In the genomic region with DNA sequence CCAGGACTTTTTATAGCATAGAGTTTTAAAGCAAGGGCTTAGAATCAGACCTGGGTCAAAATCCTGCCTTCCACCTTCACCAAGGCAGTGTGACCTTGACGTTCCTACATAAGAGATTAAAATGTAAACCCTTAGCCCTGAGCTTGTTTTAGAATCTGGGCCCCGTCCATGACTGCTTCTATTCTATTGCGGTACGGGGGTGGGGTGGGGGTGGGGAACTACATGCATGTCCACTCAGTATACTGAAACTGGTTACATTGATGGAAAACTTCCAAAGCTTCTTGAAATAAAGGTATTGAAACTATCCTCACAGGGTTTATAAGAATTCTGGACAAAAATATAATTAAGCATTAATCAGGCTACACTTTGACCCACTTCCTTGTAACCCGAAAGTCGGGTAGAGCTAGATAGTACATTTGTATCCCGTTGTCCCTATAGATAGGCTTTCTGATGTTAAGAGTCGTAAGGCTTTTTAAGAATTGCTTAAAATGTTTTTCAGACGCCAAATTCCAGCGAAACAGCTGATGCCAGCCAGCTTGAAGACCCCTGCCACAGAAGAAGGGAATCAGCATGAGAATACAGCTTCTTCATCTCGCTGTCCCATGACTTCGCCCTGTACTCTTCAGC, we compare ENCODE assay signal across 8 cellular contexts. TPM values are rescaled to one million over a fixed set of nuclear protein-coding genes. Genes with fewer than 3 reads are reported as not detected.
DNase-seq lines count a peak whose midpoint lies in the region; ATAC-seq and TF ChIP-seq lines count a peak whose summit lies in the region.

No MANE protein-coding gene starts in this region.

- peaks cover 32% of the 10 kb centered on the region for H3K4me1 Mint-ChIP-seq in CD14-positive monocyte
- H3K4me1 Mint-ChIP-seq in activated naive CD8-positive, alpha-beta T cell treated with anti-CD3 and anti-CD28 coated beads, Interleukin-2, amount 10 ng/mL, durations not matched to agents 7 days and 5 days: peaks cover 55% of the 10 kb centered on the region

- peak in 1 of 2 donors; percentile 4 for TF ChIP-seq POLR2A in tibial nerve (IDR thresholded peaks at IDR 0.05)

- H3K9me3 Mint-ChIP-seq in CD14-positive monocyte: peaks cover 0 to 3% (median 0%) of the 10 kb centered on the region in 7 donors
- H3K9me3 Mint-ChIP-seq in activated naive CD8-positive, alpha-beta T cell treated with anti-CD3 and anti-CD28 coated beads, Interleukin-2, amount 10 ng/mL, durations not matched to agents 7 days and 5 days: no peaks in the 10 kb centered on the region

- CTCF ChIA-PET in HEK293 (lab: Yijun Ruan, JAX): interaction anchor here (0.6 to 0.8 kb wide), 2 partner anchors 9 to 128 kb away, joined by 3 read pairs; no protein-coding TSS in a partner anchor

- H3K36me3 ChIP-seq in HEK293 (ENCODE audit: control insufficient read depth in 2 of 2, insufficient read depth in 1 of 2, low read length in 2 of 2) (no peaks in the 10 kb centered on the region), kidney epithelial cell (ENCODE audit: control insufficient read depth, insufficient read depth, low read length) (no peaks in the 10 kb centered on the region), tibial nerve (no peaks in the 10 kb centered on the region)

- H3K27me3 ChIP-seq in kidney epithelial cell (ENCODE audit: control insufficient read depth, insufficient read depth, low read length) (no peaks in the 10 kb centered on the region), tibial nerve (no peaks in the 10 kb centered on the region)

- no peak for ATAC-seq in activated naive CD8-positive, alpha-beta T cell treated with anti-CD3 and anti-CD28 coated beads, Interleukin-2, amount 10 ng/mL, durations not matched to agents 7 days and 5 days (ENCODE audit: low read depth)
- ATAC-seq in GM18873 (IDR thresholded peaks at IDR 0.05; ENCODE audit: low FRiP score, unreplicated experiment): no peak
- no peak for ATAC-seq in HG03521 (IDR thresholded peaks at IDR 0.05; ENCODE audit: unreplicated experiment)
- no peak for ATAC-seq in HG02840 (IDR thresholded peaks at IDR 0.05; ENCODE audit: low FRiP score, unreplicated experiment)

- WGBS in tibial nerve, 2 donors: 69 to 73% methylated on average over 12 of the region's 12 CpGs

- POLR2A ChIA-PET in HEK293 (lab: Yijun Ruan, JAX): interaction anchor here (1.3 to 2.6 kb wide), 2 partner anchors 14 to 92 kb away, joined by 3 to 9 read pairs; a partner anchor contains a TSS
- POLR2A ChIA-PET in activated naive CD8-positive, alpha-beta T cell treated with anti-CD3 and anti-CD28 coated beads, Interleukin-2, amount 10 ng/mL, durations not matched to agents 7 days and 5 days (lab: Charles Lee): interaction anchor here (0.7 to 2.0 kb wide), 6 partner anchors 17 to 110 kb away, joined by 3 to 8 read pairs (median 4); a partner anchor contains a TSS

- no peak for TF ChIP-seq EP300 in tibial nerve (IDR thresholded peaks at IDR 0.05)

- H3K27ac ChIP-seq in HEK293 (ENCODE audit: extremely low read depth, low read depth, low read length) (peak overlapping the region; percentile 64), tibial nerve (peak overlapping the region; percentile 47 to 94 (median 86))

- DNase-seq in CD14-positive monocyte (ENCODE audit: low spot score): no peak
- no peak for DNase-seq in activated naive CD8-positive, alpha-beta T cell treated with anti-CD3 and anti-CD28 coated beads, Interleukin-2, amount 10 ng/mL, durations not matched to agents 7 days and 5 days
- no peak for DNase-seq in kidney epithelial cell (ENCODE audit: low read depth)
- no peak for DNase-seq in tibial nerve (ENCODE audit: low spot score in 2 of 2)

- H3K9me3 ChIP-seq in HEK293 (ENCODE audit: control insufficient read depth, insufficient read depth, low read depth, low read length): no peaks in the 10 kb centered on the region
- H3K9me3 ChIP-seq in tibial nerve: no peaks in the 10 kb centered on the region

- H3K4me1 ChIP-seq in HEK293 (ENCODE audit: control insufficient read depth, insufficient read depth, low read length) (0 out of 2 replicates have a peak, but pooled peaks cover 2% of the 10 kb centered on the region), tibial nerve (peaks cover 0 to 20% (median 5%) of the 10 kb centered on the region in 4 donors)

- intact Hi-C loops in CD14-positive monocyte (cut with micrococcal nuclease): loop anchor here (5.0 to 10.0 kb wide), 2 partner anchors 35 to 197 kb away; no protein-coding TSS in a partner anchor

- H3K4me3 Mint-ChIP-seq in CD14-positive monocyte: peak overlapping the region; percentile 94 to 97
- peak overlapping the region; percentile 100 for H3K4me3 Mint-ChIP-seq in activated naive CD8-positive, alpha-beta T cell treated with anti-CD3 and anti-CD28 coated beads, Interleukin-2, amount 10 ng/mL, durations not matched to agents 7 days and 5 days

- H3K4me3 ChIP-seq in HEK293 (ENCODE audit: low read depth, low read length) (peak overlapping the region; percentile 59), kidney epithelial cell (ENCODE audit: low read depth, low read length) (peak overlapping the region; percentile 48), tibial nerve (peak overlapping the region; percentile 57 to 93 (median 70))

- H3K27ac Mint-ChIP-seq in CD14-positive monocyte: peak overlapping the region; percentile 89 to 97 (median 93)
- peak overlapping the region; percentile 89 for H3K27ac Mint-ChIP-seq in activated naive CD8-positive, alpha-beta T cell treated with anti-CD3 and anti-CD28 coated beads, Interleukin-2, amount 10 ng/mL, durations not matched to agents 7 days and 5 days

- peaks cover 3 to 5% of the 10 kb centered on the region in 2 donors for H3K36me3 Mint-ChIP-seq in CD14-positive monocyte
- H3K36me3 Mint-ChIP-seq in activated naive CD8-positive, alpha-beta T cell treated with anti-CD3 and anti-CD28 coated beads, Interleukin-2, amount 10 ng/mL, durations not matched to agents 7 days and 5 days: peaks cover 3% of the 10 kb centered on the region

- TF ChIP-seq CTCF in CD14-positive monocyte (IDR thresholded peaks at IDR 0.05) (no peak), HEK293 (tag by site-specific recombination; IDR thresholded peaks at IDR 0.05) (no peak), kidney epithelial cell (IDR thresholded peaks at IDR 0.05; ENCODE audit: insufficient read depth, low read length, poor library complexity, severe bottlenecking) (no peak), tibial nerve (IDR thresholded peaks at IDR 0.05) (no peak)

- H3K27me3 Mint-ChIP-seq in CD14-positive monocyte (ENCODE audit: low read depth in 3 of 3): peaks cover 3 to 21% (median 14%) of the 10 kb centered on the region in 3 donors
- no peaks in the 10 kb centered on the region for H3K27me3 Mint-ChIP-seq in activated naive CD8-positive, alpha-beta T cell treated with anti-CD3 and anti-CD28 coated beads, Interleukin-2, amount 10 ng/mL, durations not matched to agents 7 days and 5 days

TF ChIP-seq in HEK293, 187 proteins besides CTCF, POLR2A, EP300 and RAD21:
- TF ChIP-seq ZXDB (tag by site-specific recombination; IDR thresholded peaks at IDR 0.05) (0 out of 2 replicates have a peak, but pooled peaks have one; percentile 16), YY1 (tag by site-specific recombination; IDR thresholded peaks at IDR 0.05) (no peak)

RNA-seq across cellular contexts. Expression of a gene that starts 0.8 kb away (rescaled TPM):
- polyA plus RNA-seq in CD14-positive monocyte: 1 to 10 TPM; 3.4 to 7.0 TPM
- total RNA-seq in activated naive CD8-positive, alpha-beta T cell treated with anti-CD3 and anti-CD28 coated beads, Interleukin-2, amount 10 ng/mL, durations not matched to agents 7 days and 5 days: 10 to 100 TPM; 24.3 to 25.8 TPM
- total RNA-seq in kidney epithelial cell (1.0 and 1.7 TPM in 2 replicates), tibial nerve (10 to 100 TPM in 3 of 4 donors, 1 to 10 TPM in 1; 8.6 to 36.5 (median 15.5) TPM)
